Comparison of ENCODE assay signal across 27 cellular contexts in genomic region chr1:118982281-118982680, GRCh38. TPM values are rescaled to one million over a fixed set of nuclear protein-coding genes. Genes with fewer than 3 reads are reported as not detected.
DNase-seq lines count a peak whose midpoint lies in the region; ATAC-seq and TF ChIP-seq lines count a peak whose summit lies in the region.
"Had no signal": no experiment of that assay in that cellular context is flagged by ENCODE, and none has a peak within 500 bp of the region (broad histone marks: within the 10 kb centered on the region; RNA-seq: fewer than 3 reads in every experiment).

No MANE protein-coding gene starts in this region.

- peaks cover 5% of the 10 kb centered on the region for H3K27me3 Mint-ChIP-seq in chondrocyte (ENCODE audit: low read depth)

- H3K9me3 ChIP-seq in SK-N-SH: no peaks in the 10 kb centered on the region
- no peaks in the 10 kb centered on the region for H3K9me3 ChIP-seq in psoas muscle
- no peaks in the 10 kb centered on the region for H3K9me3 ChIP-seq in vagina

- 33% methylated on average over 6 of the region's 6 CpGs for WGBS in SK-N-SH (ENCODE audit: low lambda C conversion rate)
- 33 to 47% (median 42%) methylated on average over 6 of the region's 6 CpGs for WGBS in psoas muscle, 3 donors

- H3K27me3 ChIP-seq in SK-N-SH (ENCODE audit: insufficient read depth) (peaks cover 98% of the 10 kb centered on the region), psoas muscle (ENCODE audit: insufficient read depth in 3 of 3, low read length in 2 of 3) (no peaks in the 10 kb centered on the region), vagina (peaks cover 46% of the 10 kb centered on the region)

- TF ChIP-seq EP300 in SK-N-SH (IDR thresholded peaks at IDR 0.05; ENCODE audit: borderline replicate concordance in 1 of 2, low read depth in 1 of 2, low read length in 1 of 2): no peak

- H3K9me3 Mint-ChIP-seq in chondrocyte (ENCODE audit: low read depth): no peaks in the 10 kb centered on the region
- H3K9me3 Mint-ChIP-seq: CD8-positive, alpha-beta T cell had no signal

- CTCF ChIA-PET in SK-N-SH (lab: Yijun Ruan, JAX): no interaction called here

- peaks cover 21% of the 10 kb centered on the region for H3K36me3 Mint-ChIP-seq in chondrocyte (ENCODE audit: low read depth)
- H3K36me3 Mint-ChIP-seq: CD8-positive, alpha-beta T cell had no signal

- no peak overlapping the region for H3K4me2 ChIP-seq in SK-N-SH
- H3K4me2 ChIP-seq: KMS-11 had no signal

- H3K4me1 ChIP-seq in SK-N-SH (ENCODE audit: control insufficient read depth in 1 of 2, insufficient read depth in 2 of 2, low read depth in 1 of 2, low read length in 1 of 2) (no peaks in the 10 kb centered on the region; a peak in 1 of 4 replicates), psoas muscle (peaks cover 43% of the 10 kb centered on the region), vagina (peaks cover 29% of the 10 kb centered on the region)

- H3K4me1 Mint-ChIP-seq in chondrocyte (ENCODE audit: low read depth): peaks cover 77% of the 10 kb centered on the region

- TF ChIP-seq POLR2A in vagina (IDR thresholded peaks at IDR 0.05): no peak

- H3K27ac Mint-ChIP-seq in chondrocyte (ENCODE audit: unreplicated experiment): peak overlapping the region; percentile 100
- H3K27ac Mint-ChIP-seq: CD8-positive, alpha-beta T cell had no signal

- no peaks in the 10 kb centered on the region for H4K20me1 ChIP-seq in SK-N-SH (ENCODE audit: insufficient read depth)

- peak overlapping the region; percentile 99 for H3K4me3 Mint-ChIP-seq in chondrocyte (ENCODE audit: unreplicated experiment)
- H3K4me3 Mint-ChIP-seq: CD8-positive, alpha-beta T cell had no signal

- no peak overlapping the region for H3K9ac ChIP-seq in SK-N-SH
- H3K9ac ChIP-seq: KMS-11 had no signal

- peaks cover 6% of the 10 kb centered on the region for H3F3A ChIP-seq in SK-N-SH (replicated peaks; ENCODE audit: insufficient read depth)

- intact Hi-C loops in psoas muscle (cut with DNase I) (loop anchor here in 1 of 2 donors (5.0 to 10.0 kb wide), 2 partner anchors 40 to 687 kb away; no protein-coding TSS in a partner anchor), vagina (cut with DNase I) (no loop called here)

- no peak overlapping the region for H3K4me3 ChIP-seq in SK-N-SH (ENCODE audit: low read depth in 2 of 2, low read length in 1 of 2)
- peak overlapping the region; percentile 71 for H3K4me3 ChIP-seq in psoas muscle
- H3K4me3 ChIP-seq in vagina: no peak overlapping the region

- H2AFZ ChIP-seq in SK-N-SH (ENCODE audit: low read depth): no peak overlapping the region

- peak; percentile 3 for DNase-seq in SK-N-SH
- DNase-seq in chondrocyte (ENCODE audit: low spot score): no peak
- no peak for DNase-seq in psoas muscle
- DNase-seq in vagina (ENCODE audit: extremely low spot score in 2 of 2): no peak
- DNase-seq in central memory CD4-positive, alpha-beta T cell: no peak
- DNase-seq in D341Med (ENCODE audit: low spot score): no peak
- DNase-seq in DMS 273 treated with DMSO at 0.1 percent for 48 hours (lab: John Stamatoyannopoulos, UW): no peak
- DNase-seq: ACHN; AML-193; C1 segment of cervical spinal cord; Calu3; CD8-positive, alpha-beta T cell; DMS53; GDM1; HCEC 1CT; IMR-90; MV-4-11; NCI-H1105 treated with DMSO at 0.1 percent for 48 hours; NCI-H2029 treated with DMSO at 0.1 percent for 48 hours; NCI-H226; NCI-H510A treated with DMSO at 0.1 percent for 48 hours; NCI-H748 treated with DMSO at 0.1 percent for 48 hours; SHP77 treated with DMSO at 0.1 percent for 48 hours had no signal

- ATAC-seq in SK-N-SH treated with all-trans-retinoic acid at 6 μM for 48 hours: no peak
- no peak for ATAC-seq in psoas muscle
- ATAC-seq: CD8-positive, alpha-beta T cell had no signal

- no peaks in the 10 kb centered on the region for H3K9me2 ChIP-seq in SK-N-SH

- H3K27ac ChIP-seq in SK-N-SH (ENCODE audit: low read depth in 2 of 2, low read length in 1 of 2) (no peak overlapping the region), psoas muscle (peak overlapping the region; percentile 88), vagina (no peak overlapping the region)
- H3K27ac ChIP-seq: 22Rv1, KMS-11, RWPE1 had no signal

- no peak for TF ChIP-seq CTCF in SK-N-SH (IDR thresholded peaks at IDR 0.05)
- no peak for TF ChIP-seq CTCF in chondrocyte (IDR thresholded peaks at IDR 0.05)
- TF ChIP-seq CTCF in psoas muscle (IDR thresholded peaks at IDR 0.05): no peak
- TF ChIP-seq CTCF in vagina (IDR thresholded peaks at IDR 0.05): no peak

- H3K36me3 ChIP-seq in SK-N-SH (replicated peaks in 1 of 2; ENCODE audit: control insufficient read depth in 1 of 2, insufficient read depth in 2 of 2, low read length in 1 of 2) (no peaks in the 10 kb centered on the region), psoas muscle (ENCODE audit: insufficient read depth in 1 of 2, low read depth in 1 of 2) (no peaks in the 10 kb centered on the region), vagina (no peaks in the 10 kb centered on the region)

- POLR2A ChIA-PET in SK-N-SH (lab: Yijun Ruan, JAX): no interaction called here

- no peak for TF ChIP-seq RAD21 in SK-N-SH (IDR thresholded peaks at IDR 0.05; ENCODE audit: low read length)

- H3K79me2 ChIP-seq in SK-N-SH (ENCODE audit: insufficient read depth): no peaks in the 10 kb centered on the region

TF ChIP-seq in SK-N-SH, 30 proteins besides CTCF, POLR2A, EP300 and RAD21:
- TF ChIP-seq MXI1 (IDR thresholded peaks at IDR 0.05; ENCODE audit: low read depth, low read length) (no peak), FOXM1 (IDR thresholded peaks at IDR 0.05; ENCODE audit: low read depth) (no peak), RXRA (IDR thresholded peaks at IDR 0.05; ENCODE audit: borderline replicate concordance, low read depth) (no peak), NFIC (IDR thresholded peaks at IDR 0.05; ENCODE audit: borderline replicate concordance) (no peak), EZH2phosphoT487 (IDR thresholded peaks at IDR 0.05; ENCODE audit: borderline replicate concordance, low read depth) (no peak), IRF3 (IDR thresholded peaks at IDR 0.05; ENCODE audit: low read depth, low read length) (no peak), RFX5 (IDR thresholded peaks at IDR 0.05; ENCODE audit: low read length) (no peak), GATA2 (CRISPR knock-in tag; IDR thresholded peaks at IDR 0.05) (no peak), NRF1 (IDR thresholded peaks at IDR 0.05; ENCODE audit: low read depth, low read length) (no peak), TCF12 (IDR thresholded peaks at IDR 0.05) (no peak), MEF2A (IDR thresholded peaks at IDR 0.05; ENCODE audit: borderline replicate concordance, low read depth) (no peak), SIN3A (IDR thresholded peaks at IDR 0.05; ENCODE audit: borderline replicate concordance, low read depth, low read length) (no peak), MAX (IDR thresholded peaks at IDR 0.05; ENCODE audit: low read depth) (no peak)

TF ChIP-seq in SK-N-SH treated with all-trans-retinoic acid at 6 μM for 48 hours, 23 proteins besides CTCF, POLR2A, EP300 and RAD21:
- no peak for TF ChIP-seq PATZ1 (CRISPR knock-in tag; IDR thresholded peaks at IDR 0.05; ENCODE audit: borderline replicate concordance)
- TF ChIP-seq ZC3H10 (CRISPR knock-in tag; IDR thresholded peaks at IDR 0.05): no peak
- TF ChIP-seq CREB5 (CRISPR knock-in tag; IDR thresholded peaks at IDR 0.05; ENCODE audit: low read depth): no peak
- TF ChIP-seq CSRNP3 (CRISPR knock-in tag; IDR thresholded peaks at IDR 0.05): no peak

RNA-seq across cellular contexts. Expression of gene TBX15, which starts 5.9 kb away (rescaled TPM):
- 0.02 TPM in 1 of 2 replicates, not detected in the other for polyA plus RNA-seq in SK-N-SH (2012; rRNA removed)
- 0.01 TPM in 1 of 2 replicates, not detected in the other for polyA plus RNA-seq in SK-N-SH (2012; cell fraction: cytosol; rRNA removed)
- 0.01 TPM in 1 of 2 replicates, not detected in the other for polyA plus RNA-seq in SK-N-SH (2012; cell fraction: nucleus; rRNA removed)
- 4.9 to 41.0 TPM (median 37.9 TPM) in 3 replicates for total RNA-seq in chondrocyte
- total RNA-seq in psoas muscle: 100 to 1,000 TPM in 3 of 4 donors, 10 to 100 TPM in 1; 62.5 to 220 (median 143) TPM
- polyA plus RNA-seq in psoas muscle: 100 to 1,000 TPM in 1 of 3 donors, 10 to 100 TPM in 2; 37.0 to 105 (median 53.8) TPM
- 0.98 TPM for total RNA-seq in vagina
- total RNA-seq: Calu3, IMR-90 had no signal
- polyA plus RNA-seq: IMR-90 had no signal
